Comparison of ENCODE assay signal across 10 cellular contexts in the genomic region with DNA sequence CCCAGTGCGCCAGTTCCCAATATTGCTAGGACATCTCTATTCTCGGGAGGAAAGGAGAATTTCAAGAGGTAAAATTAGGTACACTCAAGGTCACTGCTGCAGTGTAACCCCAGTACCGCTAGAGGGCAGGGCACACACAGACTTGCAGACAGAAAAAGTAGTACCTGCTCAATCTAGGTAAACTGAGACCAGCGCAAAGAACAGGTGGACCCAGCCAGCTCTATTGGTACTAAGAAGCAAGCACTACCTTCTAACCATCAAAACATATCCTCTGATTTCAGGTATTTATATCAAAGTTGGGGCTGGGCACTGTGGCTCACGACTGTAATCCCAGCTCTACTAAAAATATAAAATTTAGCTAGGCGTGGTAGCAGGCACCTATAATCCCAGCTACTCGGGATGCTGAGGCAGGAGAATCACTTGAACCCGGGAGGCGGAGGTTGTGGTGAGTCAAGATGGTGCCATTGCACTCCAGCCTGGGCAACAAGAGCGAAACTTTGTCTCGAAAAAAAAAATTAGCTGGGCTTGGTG. TPM values are rescaled to one million over a fixed set of nuclear protein-coding genes. Genes with fewer than 3 reads are reported as not detected.
DNase-seq lines count a peak whose midpoint lies in the region; ATAC-seq and TF ChIP-seq lines count a peak whose summit lies in the region.
"Had no signal": no experiment of that assay in that cellular context is flagged by ENCODE, and none has a peak within 500 bp of the region (broad histone marks: within the 10 kb centered on the region; RNA-seq: fewer than 3 reads in every experiment).

No MANE protein-coding gene starts in this region.

- no peak overlapping the region for H3K27ac Mint-ChIP-seq in Caco-2 (ENCODE audit: unreplicated experiment)

- peak in 1 of 2 experiments; percentile 80 for DNase-seq in Caco-2
- DNase-seq in HL-60 (ENCODE audit: low read depth in 1 of 2, low spot score in 1 of 2): peak in 1 of 2 experiments; percentile 42
- DNase-seq in SW480 (ENCODE audit: low spot score): peak; percentile 51
- DNase-seq in amniotic epithelial cell (ENCODE audit: low read depth): peak; percentile 57
- DNase-seq in iPS-NIHi11 (ENCODE audit: low spot score): peak; percentile 29
- DNase-seq in stimulated activated CD4-positive, alpha-beta T cell treated with anti-CD3 and anti-CD28 coated beads, Interleukin-1b, Interleukin-23, amount 100 ng/mL, for 4 hours (ENCODE audit: low read depth in 2 of 2): peak; percentile 54 to 63
- no peak for DNase-seq in COR-L47 (lab: John Stamatoyannopoulos, UW)

- H3K36me3 Mint-ChIP-seq in Caco-2 (ENCODE audit: insufficient read depth, unreplicated experiment): peaks cover 32% of the 10 kb centered on the region

- CTCF ChIA-PET in Caco-2 (lab: Charles Lee): interaction anchor here (0.6 to 3.4 kb wide), 12 partner anchors 12 to 1005 kb away, joined by 3 to 40 read pairs (median 6); partner anchors contain the start of gene SERPINF1

- no peaks in the 10 kb centered on the region for H3K36me3 ChIP-seq in Caco-2 (ENCODE audit: control insufficient read depth, insufficient read depth, low read length)

- H3K4me3 ChIP-seq in Caco-2 (ENCODE audit: low read depth, low read length): no peak overlapping the region
- H3K4me3 ChIP-seq in HL-60 (replicated peaks; ENCODE audit: insufficient read depth, low read length): no peak overlapping the region
- H3K4me3 ChIP-seq: SK-N-MC had no signal

- no peaks in the 10 kb centered on the region for H3K9me3 Mint-ChIP-seq in Caco-2 (ENCODE audit: unreplicated experiment)

- H3K4me3 Mint-ChIP-seq in Caco-2 (ENCODE audit: unreplicated experiment): no peak overlapping the region

- peaks cover 12% of the 10 kb centered on the region for H3K4me1 ChIP-seq in Caco-2

- no TSS peak for BruUV-seq in Caco-2 (replicated peaks; lab: Mats Ljungman, UMichigan)

- peak; percentile 95 to 98 for TF ChIP-seq CTCF in Caco-2 (IDR thresholded peaks at IDR 0.05; ENCODE audit: insufficient read depth in 1 of 2, low read depth in 1 of 2, low read length in 1 of 2, severe bottlenecking in 1 of 2, unreplicated experiment in 1 of 2)
- peak; percentile 73 for TF ChIP-seq CTCF in HL-60 (IDR thresholded peaks at IDR 0.05; ENCODE audit: insufficient read depth, low read length)

- no peaks in the 10 kb centered on the region for H3K9me3 ChIP-seq in Caco-2

- no peak overlapping the region for H3K27ac ChIP-seq in HL-60 (replicated peaks)
- H3K27ac ChIP-seq: SK-N-MC had no signal

- intact Hi-C loops in Caco-2 (cut with micrococcal nuclease; ENCODE audit: unreplicated experiment): loop anchor here (1.0 kb wide), 1 partner anchor 63 kb away; no protein-coding TSS in a partner anchor

- H3K27me3 ChIP-seq in Caco-2 (replicated peaks; ENCODE audit: control insufficient read depth, insufficient read depth, low read length): no peaks in the 10 kb centered on the region
- no peaks in the 10 kb centered on the region for H3K27me3 ChIP-seq in HL-60 (ENCODE audit: insufficient read depth, poor library complexity, severe bottlenecking)

- POLR2A ChIA-PET in Caco-2 (lab: Charles Lee): interaction anchor here (1.1 kb wide), 1 partner anchor 50 kb away, joined by 3 read pairs; no protein-coding TSS in a partner anchor

- peaks cover 11% of the 10 kb centered on the region for H3K4me1 Mint-ChIP-seq in Caco-2 (ENCODE audit: low read depth, unreplicated experiment)

- no peak for ATAC-seq in HG02610 (IDR thresholded peaks at IDR 0.05; ENCODE audit: unreplicated experiment)

- H3K27me3 Mint-ChIP-seq in Caco-2 (ENCODE audit: insufficient read depth, unreplicated experiment): no peaks in the 10 kb centered on the region

RNA-seq across cellular contexts. Expression of gene WDR81, which starts 3.6 kb away (rescaled TPM):
- 24.8 and 26.6 TPM in 2 replicates for total RNA-seq in Caco-2 (2022)

RNA-seq across cellular contexts. Expression of gene TLCD2, which starts 10.7 kb away (rescaled TPM):
- total RNA-seq in Caco-2 (2022): 10.1 and 12.0 TPM in 2 replicates

RNA-seq across cellular contexts. Expression of gene SERPINF2, which starts 21.8 kb away (rescaled TPM):
- total RNA-seq in Caco-2 (2022): 59.9 and 63.8 TPM in 2 replicates
- total RNA-seq: temporal lobe had no signal

RNA-seq across cellular contexts. Expression of gene PRPF8, which starts 36.3 kb away (rescaled TPM):
- total RNA-seq in Caco-2 (2022): 398 and 430 TPM in 2 replicates

RNA-seq across cellular contexts. Expression of gene SERPINF1, which starts 40.9 kb away (rescaled TPM):
- 36.3 and 38.4 TPM in 2 replicates for total RNA-seq in Caco-2 (2022)
